ENCODE assay signal across 10 cellular contexts in the genomic region with DNA sequence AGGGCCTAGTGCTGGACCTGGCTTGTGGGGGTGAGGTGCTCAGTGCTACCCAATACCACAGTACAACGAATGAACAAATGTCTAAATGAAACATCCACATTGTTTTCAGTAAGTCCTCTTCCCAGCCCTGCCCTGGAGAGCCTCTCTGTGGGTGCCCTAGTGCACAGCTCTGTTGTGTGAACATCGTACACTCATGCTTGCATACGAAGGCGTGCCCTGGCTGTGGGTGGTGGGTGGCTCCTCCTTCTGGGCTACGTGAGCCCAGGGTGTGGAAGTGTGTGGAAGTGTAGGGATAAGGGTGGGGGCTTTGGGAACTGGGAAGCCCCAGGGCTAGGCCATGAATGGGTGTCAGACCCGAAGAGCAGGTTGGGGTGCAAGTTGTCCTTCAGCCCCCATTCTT. TPM values are rescaled to one million over a fixed set of nuclear protein-coding genes. Genes with fewer than 3 reads are reported as not detected.
A peak's percentile ranks its signal among the peaks of the same experiment; 100 is the strongest.
DNase-seq lines count a peak whose midpoint lies in the region; ATAC-seq and TF ChIP-seq lines count a peak whose summit lies in the region.
"Had no signal": no experiment of that assay in that cellular context is flagged by ENCODE, and none has a peak within 500 bp of the region (broad histone marks: within the 10 kb centered on the region; RNA-seq: fewer than 3 reads in every experiment).

No MANE protein-coding gene starts in this region.

- H3K9me2 ChIP-seq in GM23338 (ENCODE audit: insufficient read depth) = no peaks in the 10 kb centered on the region

- H3K4me3 ChIP-seq in GM23338 (no peak overlapping the region), fibroblast of lung (replicated peaks in 1 of 4; ENCODE audit: control extremely low read depth in 1 of 4, insufficient read depth in 1 of 4, low read depth in 3 of 4, low read length in 4 of 4) (no peak overlapping the region), skin epidermis (peak overlapping the region in 3 of 7 experiments; percentile 60 to 80 (median 74))

- POLR2A ChIA-PET in activated B cell treated with CpG ODN at 0.5 μM for 24 hours (lab: Charles Lee) = no interaction called here

- peaks cover 6% of the 10 kb centered on the region; the same call in 1 of the 2 replicates for H3F3A ChIP-seq in GM23338 (replicated peaks; ENCODE audit: low read depth)

- H3K9me3 ChIP-seq in fibroblast of lung (ENCODE audit: control insufficient read depth, insufficient read depth, low read depth, low read length) = no peaks in the 10 kb centered on the region

- intact Hi-C loops in activated B cell treated with CpG ODN at 0.5 μM for 24 hours (cut with micrococcal nuclease) = loop anchor here (1.0 to 2.0 kb wide), 4 partner anchors 17 to 155 kb away; a partner anchor contains a TSS

- ATAC-seq in GM23338 (no peak), activated B cell treated with CpG ODN at 0.5 μM for 24 hours (ENCODE audit: low read depth) (no peak), GM19397 (IDR thresholded peaks at IDR 0.05; ENCODE audit: unreplicated experiment) (no peak)

- H3K27me3 Mint-ChIP-seq in GM23338 (ENCODE audit: insufficient read depth, low read depth, poor library complexity) (peaks cover 25% of the 10 kb centered on the region), activated B cell treated with CpG ODN at 0.5 μM for 24 hours (no peaks in the 10 kb centered on the region)

- CTCF ChIA-PET in activated B cell treated with CpG ODN at 0.5 μM for 24 hours (lab: Charles Lee) = interaction anchor here (1.1 kb wide), 1 partner anchor 32 kb away, joined by 3 read pairs; no protein-coding TSS in a partner anchor

- H3K9me3 Mint-ChIP-seq in GM23338 (no peaks in the 10 kb centered on the region; the same call in 2 of the 3 replicates), activated B cell treated with CpG ODN at 0.5 μM for 24 hours (no peaks in the 10 kb centered on the region)

- no peak overlapping the region for H3K9ac ChIP-seq in fibroblast of lung (ENCODE audit: insufficient read depth, low read length)

- peak overlapping the region; percentile 67 for H3K4me3 Mint-ChIP-seq in GM23338
- peak overlapping the region; percentile 86 for H3K4me3 Mint-ChIP-seq in activated B cell treated with CpG ODN at 0.5 μM for 24 hours

- peaks cover 20% of the 10 kb centered on the region for H3K4me1 Mint-ChIP-seq in GM23338
- peaks cover 5% of the 10 kb centered on the region for H3K4me1 Mint-ChIP-seq in activated B cell treated with CpG ODN at 0.5 μM for 24 hours

- H3K27me3 ChIP-seq in GM23338 (ENCODE audit: insufficient read depth) (no peaks in the 10 kb centered on the region), fibroblast of lung (ENCODE audit: control insufficient read depth, insufficient read depth, low read length) (peaks cover 4% of the 10 kb centered on the region)

- DNase-seq in GM23338 (ENCODE audit: low spot score) = no peak
- DNase-seq in activated B cell treated with CpG ODN at 0.5 μM for 24 hours = no peak
- DNase-seq in fibroblast of lung (ENCODE audit: low read depth in 2 of 2) = peak in 1 of 2 donors; percentile 11
- no peak for DNase-seq in effector CD4-positive, alpha-beta T cell
- DNase-seq in COLO829 (ENCODE audit: low spot score) = no peak
- DNase-seq in AG08395 (ENCODE audit: low spot score) = no peak

- H3K4me2 ChIP-seq in GM23338 (no peak overlapping the region), fibroblast of lung (ENCODE audit: extremely low read depth, insufficient read depth, low read length) (no peak overlapping the region)

- H4K20me1 ChIP-seq in GM23338 (replicated peaks; ENCODE audit: insufficient read depth) (no peaks in the 10 kb centered on the region), fibroblast of lung (ENCODE audit: control insufficient read depth, extremely low read depth, insufficient read depth, low read length) (no peaks in the 10 kb centered on the region)

- TF ChIP-seq CTCF in GM23338 (conservative IDR thresholded peaks at IDR 0.05; ENCODE audit: low read depth in 2 of 2) = no peak
- no peak for TF ChIP-seq CTCF in activated B cell treated with CpG ODN at 0.5 μM for 24 hours (IDR thresholded peaks at IDR 0.05)
- TF ChIP-seq CTCF in fibroblast of lung (conservative IDR thresholded peaks at IDR 0.05 in 1 of 2, IDR thresholded peaks at IDR 0.05 in 1 of 2; ENCODE audit: low read depth in 1 of 2, low read length in 2 of 2) = no peak

- H3K27ac ChIP-seq in GM23338 (ENCODE audit: low read depth) = no peak overlapping the region
- H3K27ac ChIP-seq in fibroblast of lung (ENCODE audit: insufficient read depth, low read length) = peak overlapping the region; percentile 81
- peak overlapping the region in 19 of 21 experiments; percentile 18 to 99 (median 95) for H3K27ac ChIP-seq in skin epidermis

- H3K36me3 ChIP-seq in GM23338 (ENCODE audit: insufficient read depth) (no peaks in the 10 kb centered on the region), fibroblast of lung (ENCODE audit: control insufficient read depth, insufficient read depth, low read length) (no peaks in the 10 kb centered on the region)

- no peaks in the 10 kb centered on the region for H3K79me2 ChIP-seq in GM23338 (replicated peaks; ENCODE audit: insufficient read depth)
- H3K79me2 ChIP-seq in fibroblast of lung (ENCODE audit: control insufficient read depth, insufficient read depth, low read length) = no peaks in the 10 kb centered on the region
- H3K79me2 ChIP-seq: parathyroid adenoma had no signal

- H3K4me1 ChIP-seq in GM23338 (ENCODE audit: insufficient read depth) (peaks cover 12% of the 10 kb centered on the region; the same call in 1 of the 2 replicates), fibroblast of lung (ENCODE audit: control insufficient read depth, extremely low read depth, insufficient read depth, low read length) (peaks cover 2% of the 10 kb centered on the region)

- H3K36me3 Mint-ChIP-seq in GM23338 (ENCODE audit: low read depth) = no peaks in the 10 kb centered on the region
- no peaks in the 10 kb centered on the region for H3K36me3 Mint-ChIP-seq in activated B cell treated with CpG ODN at 0.5 μM for 24 hours (ENCODE audit: low read depth)

- H3K27ac Mint-ChIP-seq in GM23338 (no peak overlapping the region), activated B cell treated with CpG ODN at 0.5 μM for 24 hours (no peak overlapping the region)

- H2AFZ ChIP-seq in GM23338 (no peak overlapping the region), fibroblast of lung (ENCODE audit: low read length) (no peak overlapping the region)

RNA-seq across cellular contexts. Expression of a gene that starts 0.6 kb away (rescaled TPM):
- 13.8 and 14.2 TPM in 2 replicates for total RNA-seq in GM23338 (2014; rRNA removed; shearing (Covaris generic))
- 2.8 and 3.4 TPM in 2 replicates for polyA plus RNA-seq in GM23338 (2016; fragmentation: Nextera tagmentation; extraction: Ambion mirVana)
- total RNA-seq in activated B cell treated with CpG ODN at 0.5 μM for 24 hours = 9.8 TPM in 2 replicates
- 12.8 and 21.3 TPM in 2 replicates for total RNA-seq in fibroblast of lung
- 5.7 and 6.6 TPM in 2 replicates for polyA plus RNA-seq in fibroblast of lung
- 9.1 and 10.6 TPM in 2 replicates for polyA plus RNA-seq in fibroblast of lung (2012)
- polyA minus RNA-seq in fibroblast of lung (ENCODE audit: low replicate concordance) = 18.2 and 18.3 TPM in 2 replicates

RNA-seq across cellular contexts. Expression of a gene that starts 17.3 kb away (rescaled TPM):
- not detected in 2 replicates for total RNA-seq in GM23338 (2014; rRNA removed; shearing (Covaris generic))
- 0.15 TPM in 1 of 2 replicates, not detected in the other for polyA plus RNA-seq in GM23338 (2016; fragmentation: Nextera tagmentation; extraction: Ambion mirVana)
- total RNA-seq in activated B cell treated with CpG ODN at 0.5 μM for 24 hours = 0.13 and 0.27 TPM in 2 replicates
- not detected in 2 replicates for total RNA-seq in fibroblast of lung
- polyA plus RNA-seq in fibroblast of lung = not detected in 2 replicates
- not detected in 2 replicates for polyA plus RNA-seq in fibroblast of lung (2012)
- polyA minus RNA-seq in fibroblast of lung (ENCODE audit: low replicate concordance) = not detected in 2 replicates
- total RNA-seq: cardiac septum had no signal

RNA-seq across cellular contexts. Expression of a gene that starts 19.1 kb away (rescaled TPM):
- 1.0 and 1.2 TPM in 2 replicates for total RNA-seq in GM23338 (2014; rRNA removed; shearing (Covaris generic))
- polyA plus RNA-seq in GM23338 (2016; fragmentation: Nextera tagmentation; extraction: Ambion mirVana) (0.58 and 0.94 TPM in 2 replicates), fibroblast of lung (0.05 and 0.12 TPM in 2 replicates)
- total RNA-seq in activated B cell treated with CpG ODN at 0.5 μM for 24 hours (not detected in 2 replicates), fibroblast of lung (under 0.01 and 0.17 TPM in 2 replicates)
- 0.23 and 0.30 TPM in 2 replicates for polyA plus RNA-seq in fibroblast of lung (2012)
- polyA minus RNA-seq in fibroblast of lung (ENCODE audit: low replicate concordance) = 0.63 and 0.93 TPM in 2 replicates

RNA-seq across cellular contexts. Expression of a gene that starts 38.2 kb away (rescaled TPM):
- total RNA-seq in GM23338 (2014; rRNA removed; shearing (Covaris generic)) = 67.6 and 67.8 TPM in 2 replicates
- 31.6 and 40.1 TPM in 2 replicates for polyA plus RNA-seq in GM23338 (2016; fragmentation: Nextera tagmentation; extraction: Ambion mirVana)
- 26.2 and 27.8 TPM in 2 replicates for total RNA-seq in activated B cell treated with CpG ODN at 0.5 μM for 24 hours
- total RNA-seq in fibroblast of lung = 6.4 and 12.4 TPM in 2 replicates
- 11.1 and 17.6 TPM in 2 replicates for polyA plus RNA-seq in fibroblast of lung
- 8.0 and 9.2 TPM in 2 replicates for polyA plus RNA-seq in fibroblast of lung (2012)
- polyA minus RNA-seq in fibroblast of lung (ENCODE audit: low replicate concordance) = 14.3 and 35.8 TPM in 2 replicates

RNA-seq across cellular contexts. Expression of a gene that starts 46.6 kb away (rescaled TPM):
- total RNA-seq in GM23338 (2014; rRNA removed; shearing (Covaris generic)) = 29.2 and 29.6 TPM in 2 replicates
- 12.6 and 12.8 TPM in 2 replicates for polyA plus RNA-seq in GM23338 (2016; fragmentation: Nextera tagmentation; extraction: Ambion mirVana)
- 47.8 and 62.6 TPM in 2 replicates for total RNA-seq in activated B cell treated with CpG ODN at 0.5 μM for 24 hours
- total RNA-seq in fibroblast of lung = 13.5 and 14.4 TPM in 2 replicates
- 12.4 and 13.1 TPM in 2 replicates for polyA plus RNA-seq in fibroblast of lung
- polyA plus RNA-seq in fibroblast of lung (2012) = 7.7 and 8.2 TPM in 2 replicates
- 23.0 and 24.0 TPM in 2 replicates for polyA minus RNA-seq in fibroblast of lung (ENCODE audit: low replicate concordance)
